Comparison of ENCODE assay signal across 8 cellular contexts in genomic region chr7:29563590-29564454, GRCh38. TPM values are rescaled to one million over a fixed set of nuclear protein-coding genes. Genes with fewer than 3 reads are reported as not detected.
DNase-seq lines count a peak whose midpoint lies in the region; ATAC-seq and TF ChIP-seq lines count a peak whose summit lies in the region.

A gene with protein sequence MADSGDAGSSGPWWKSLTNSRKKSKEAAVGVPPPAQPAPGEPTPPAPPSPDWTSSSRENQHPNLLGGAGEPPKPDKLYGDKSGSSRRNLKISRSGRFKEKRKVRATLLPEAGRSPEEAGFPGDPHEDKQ (plus strand): TSS chr7:29563835. CDS start chr7:29566330, 2,495 bp downstream.

- H3K36me3 ChIP-seq in subcutaneous abdominal adipose tissue (ENCODE audit: control insufficient read depth in 5 of 5, insufficient read depth in 5 of 5, low read length in 5 of 5), result no peaks in the 10 kb centered on the region

- DNase-seq in activated CD4-positive, alpha-beta T cell treated with anti-CD3 and anti-CD28 coated beads, Interleukin-2, amount 10 ng/mL, durations not matched to agents 7 days and 5 days, result no peak
- DNase-seq in activated CD4-positive, alpha-beta T cell treated with anti-CD3 and anti-CD28 coated beads for 1 hour, result no peak
- peak; percentile 92 for DNase-seq in NCI-H69 (lab: John Stamatoyannopoulos, UW)
- DNase-seq in coronary artery (ENCODE audit: low spot score), result no peak
- DNase-seq in lower leg skin (ENCODE audit: low spot score in 2 of 2), result peak in 1 of 2 donors; percentile 85
- no peak for DNase-seq in effector CD4-positive, alpha-beta T cell

- H3K36me3 Mint-ChIP-seq in activated CD4-positive, alpha-beta T cell treated with anti-CD3 and anti-CD28 coated beads, Interleukin-2, amount 10 ng/mL, durations not matched to agents 7 days and 5 days (ENCODE audit: low read depth), result peaks cover 2% of the 10 kb centered on the region

- TF ChIP-seq CTCF in coronary artery (IDR thresholded peaks at IDR 0.05), result no peak
- no peak for TF ChIP-seq CTCF in lower leg skin (IDR thresholded peaks at IDR 0.05)

- TF ChIP-seq POLR2A in lower leg skin (IDR thresholded peaks at IDR 0.05), result no peak

- CTCF ChIA-PET in activated CD4-positive, alpha-beta T cell treated with anti-CD3 and anti-CD28 coated beads, Interleukin-2, amount 10 ng/mL, durations not matched to agents 7 days and 5 days (lab: Charles Lee), result no interaction called here

- H3K4me1 ChIP-seq in subcutaneous abdominal adipose tissue (ENCODE audit: control insufficient read depth in 5 of 5, insufficient read depth in 5 of 5, low read length in 5 of 5), result peaks cover 1 to 44% (median 38%) of the 10 kb centered on the region in 5 donors

- intact Hi-C loops in lower leg skin (cut with DNase I; ENCODE audit: low total_unique reads), result no loop called here

- peaks cover 0 to 19% (median 15%) of the 10 kb centered on the region in 5 donors for H3K27me3 ChIP-seq in subcutaneous abdominal adipose tissue (ENCODE audit: control insufficient read depth in 5 of 5, insufficient read depth in 4 of 5, low read length in 5 of 5)

- H3K4me3 ChIP-seq in coronary artery (peak within 1 kb of the TSS; percentile 79), lower leg skin (ENCODE audit: low read depth, poor library complexity, severe bottlenecking) (peak within 1 kb of the TSS; percentile 43), subcutaneous abdominal adipose tissue (ENCODE audit: low read depth in 1 of 5, low read length in 5 of 5) (peak within 1 kb of the TSS; percentile 55 to 88 (median 76))

- H3K27ac Mint-ChIP-seq in activated CD4-positive, alpha-beta T cell treated with anti-CD3 and anti-CD28 coated beads, Interleukin-2, amount 10 ng/mL, durations not matched to agents 7 days and 5 days, result peak within 1 kb of the TSS; percentile 15

- WGBS in lower leg skin, 2 donors, result 0 to 1% methylated on average over 42 to 46 of the region's 70 CpGs

- POLR2A ChIA-PET in activated CD4-positive, alpha-beta T cell treated with anti-CD3 and anti-CD28 coated beads, Interleukin-2, amount 10 ng/mL, durations not matched to agents 7 days and 5 days (lab: Charles Lee), result no interaction called here

- peaks cover 83% of the 10 kb centered on the region for H3K27me3 Mint-ChIP-seq in activated CD4-positive, alpha-beta T cell treated with anti-CD3 and anti-CD28 coated beads, Interleukin-2, amount 10 ng/mL, durations not matched to agents 7 days and 5 days

- peaks cover 22% of the 10 kb centered on the region for H3K4me1 Mint-ChIP-seq in activated CD4-positive, alpha-beta T cell treated with anti-CD3 and anti-CD28 coated beads, Interleukin-2, amount 10 ng/mL, durations not matched to agents 7 days and 5 days

- ATAC-seq in HG02588 (IDR thresholded peaks at IDR 0.05; ENCODE audit: unreplicated experiment), result no peak

- no peaks in the 10 kb centered on the region for H3K9me3 ChIP-seq in subcutaneous abdominal adipose tissue (ENCODE audit: control insufficient read depth in 5 of 5, low read length in 5 of 5)

- peak within 1 kb of the TSS in 2 of 5 donors; percentile 58 to 59 for H3K9ac ChIP-seq in subcutaneous abdominal adipose tissue (ENCODE audit: low read length in 5 of 5)

- no peaks in the 10 kb centered on the region for H3K9me3 Mint-ChIP-seq in activated CD4-positive, alpha-beta T cell treated with anti-CD3 and anti-CD28 coated beads, Interleukin-2, amount 10 ng/mL, durations not matched to agents 7 days and 5 days

- H3K27ac ChIP-seq in coronary artery (peak within 1 kb of the TSS in 1 of 2 donors; percentile 49), subcutaneous abdominal adipose tissue (ENCODE audit: low read depth, low read length) (no peak within 1 kb of the TSS)

- peak within 1 kb of the TSS; percentile 52 for H3K4me3 Mint-ChIP-seq in activated CD4-positive, alpha-beta T cell treated with anti-CD3 and anti-CD28 coated beads, Interleukin-2, amount 10 ng/mL, durations not matched to agents 7 days and 5 days

RNA-seq across cellular contexts. Expression of the gene that starts here (rescaled TPM):
- not detected for total RNA-seq in activated CD4-positive, alpha-beta T cell treated with anti-CD3 and anti-CD28 coated beads, Interleukin-2, amount 10 ng/mL, durations not matched to agents 7 days and 5 days
- total RNA-seq in lower leg skin, result under 1 TPM in 3 of 4 donors, not detected in 1; 0.15 to 0.67 (median 0.58) TPM
